8 cellular contexts compared by ENCODE assay signal in the genomic region with DNA sequence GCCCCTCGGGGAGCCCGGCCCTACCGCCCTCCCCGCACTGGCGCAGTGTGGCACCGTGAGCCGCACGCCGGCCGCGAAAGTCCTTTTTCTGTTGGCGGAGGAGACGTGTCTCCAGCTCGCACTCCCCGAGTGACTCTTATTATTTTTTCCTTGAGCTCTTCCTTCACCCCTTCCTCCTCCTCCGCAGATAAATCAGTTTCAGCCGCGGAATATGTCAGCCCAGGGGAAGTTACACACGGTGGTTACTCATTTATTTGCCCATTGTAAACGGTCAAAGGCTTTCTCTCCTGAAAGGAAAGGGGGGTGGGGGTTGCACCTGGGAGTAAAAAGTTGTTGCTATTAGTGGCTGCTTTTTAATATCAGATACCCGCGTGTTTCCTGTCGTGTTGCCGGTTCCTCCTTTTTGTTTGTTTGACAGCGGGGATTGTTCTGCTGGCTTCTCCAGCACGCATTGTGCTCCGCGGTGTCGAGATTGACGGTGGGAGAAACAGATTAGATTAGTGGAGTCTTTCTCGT. TPM values are rescaled to one million over a fixed set of nuclear protein-coding genes. Genes with fewer than 3 reads are reported as not detected.
DNase-seq lines count a peak whose midpoint lies in the region; ATAC-seq and TF ChIP-seq lines count a peak whose summit lies in the region.

No MANE protein-coding gene starts in this region.

- H3K4me1 ChIP-seq in CD8-positive, alpha-beta memory T cell (ENCODE audit: insufficient read depth, low read length), result peaks cover 20% of the 10 kb centered on the region
- peaks cover 11% of the 10 kb centered on the region for H3K4me1 ChIP-seq in hepatocyte (ENCODE audit: insufficient read depth)

- no peaks in the 10 kb centered on the region for H3K9me2 ChIP-seq in hepatocyte (replicated peaks; ENCODE audit: insufficient read depth)

- peak overlapping the region; percentile 81 for H2AFZ ChIP-seq in hepatocyte

- TF ChIP-seq CTCF in hepatocyte (IDR thresholded peaks at IDR 0.05; ENCODE audit: poor library complexity), result no peak

- peaks cover 33 to 50% (median 47%) of the 10 kb centered on the region in 3 donors for H3K4me1 Mint-ChIP-seq in CD8-positive, alpha-beta memory T cell
- peaks cover 31 to 38% (median 32%) of the 10 kb centered on the region in 3 donors for H3K4me1 Mint-ChIP-seq in IgD-negative memory B cell

- POLR2A ChIA-PET in CD8-positive, alpha-beta memory T cell (lab: Charles Lee), result no interaction called here

- peaks cover 0 to 5% (median 0%) of the 10 kb centered on the region in 3 donors for H3K36me3 Mint-ChIP-seq in CD8-positive, alpha-beta memory T cell
- peaks cover 3% of the 10 kb centered on the region for H3K36me3 Mint-ChIP-seq in IgD-negative memory B cell

- H3K4me3 Mint-ChIP-seq in CD8-positive, alpha-beta memory T cell, result peak overlapping the region; percentile 88 to 99 (median 94)
- H3K4me3 Mint-ChIP-seq in IgD-negative memory B cell, result peak overlapping the region; percentile 84 to 94 (median 89)

- DNase-seq in CD8-positive, alpha-beta memory T cell, result no peak
- peak; percentile 29 for DNase-seq in activated naive CD4-positive, alpha-beta T cell treated with anti-CD3 and anti-CD28 coated beads, Interleukin-2, amount 50 U/mL, for 16 hours
- peak; percentile 61 for DNase-seq in hepatocyte (ENCODE audit: low spot score)
- no peak for DNase-seq in skeletal muscle cell (ENCODE audit: low read depth)
- no peak for DNase-seq in activated gamma-delta T cell treated with Interleukin-2 at 50 U/mL for 16 hours
- DNase-seq in NCI-H187 (lab: John Stamatoyannopoulos, UW), result no peak

- peaks cover 53% of the 10 kb centered on the region for H3K79me2 ChIP-seq in hepatocyte

- H3K36me3 ChIP-seq in CD8-positive, alpha-beta memory T cell (ENCODE audit: insufficient read depth, low read length), result no peaks in the 10 kb centered on the region
- H3K36me3 ChIP-seq in hepatocyte (replicated peaks; ENCODE audit: insufficient read depth, low read depth), result no peaks in the 10 kb centered on the region

- H3K4me3 ChIP-seq in CD8-positive, alpha-beta memory T cell (ENCODE audit: low read length), result peak overlapping the region; percentile 68
- H3K4me3 ChIP-seq in hepatocyte (peak overlapping the region; percentile 95), skeletal muscle cell (ENCODE audit: low read depth, low read length) (peak overlapping the region; percentile 76)

- peaks cover 4 to 7% of the 10 kb centered on the region in 2 donors for H3K27me3 Mint-ChIP-seq in CD8-positive, alpha-beta memory T cell
- H3K27me3 Mint-ChIP-seq in IgD-negative memory B cell, result peaks cover 27% of the 10 kb centered on the region

- H4K20me1 ChIP-seq in hepatocyte (ENCODE audit: insufficient read depth, poor library complexity, severe bottlenecking), result peaks cover 20% of the 10 kb centered on the region

- ATAC-seq in GM19452 (IDR thresholded peaks at IDR 0.05; ENCODE audit: unreplicated experiment), result peak; percentile 26

- peak overlapping the region; percentile 85 for H3K4me2 ChIP-seq in hepatocyte

- CTCF ChIA-PET in CD8-positive, alpha-beta memory T cell (lab: Charles Lee), result interaction anchor here (1.0 kb wide), 1 partner anchor 19 kb away, joined by 4 read pairs; no protein-coding TSS in a partner anchor

- peaks cover 4% of the 10 kb centered on the region for H3K27me3 ChIP-seq in CD8-positive, alpha-beta memory T cell (ENCODE audit: insufficient read depth, low read length, poor library complexity, severe bottlenecking)
- H3K27me3 ChIP-seq in hepatocyte, result no peaks in the 10 kb centered on the region

- H3K9me3 ChIP-seq in CD8-positive, alpha-beta memory T cell (ENCODE audit: low read length), result no peaks in the 10 kb centered on the region
- H3K9me3 ChIP-seq in hepatocyte (ENCODE audit: low read depth), result no peaks in the 10 kb centered on the region

- no peaks in the 10 kb centered on the region for H3K9me3 Mint-ChIP-seq in CD8-positive, alpha-beta memory T cell
- H3K9me3 Mint-ChIP-seq in IgD-negative memory B cell, result peaks cover 0 to 3% (median 0%) of the 10 kb centered on the region in 3 donors

- 3% methylated on average over 28 of the region's 31 CpGs for WGBS in hepatocyte (ENCODE audit: low lambda C conversion rate, missing lambda C conversion rate)

- H3K27ac Mint-ChIP-seq in CD8-positive, alpha-beta memory T cell, result peak overlapping the region in 7 of 8 donors; percentile 16 to 92 (median 58)
- H3K27ac Mint-ChIP-seq in IgD-negative memory B cell, result peak overlapping the region; percentile 6 to 87 (median 40)

- H3K27ac ChIP-seq in CD8-positive, alpha-beta memory T cell (ENCODE audit: low read depth, low read length), result no peak overlapping the region
- H3K27ac ChIP-seq in hepatocyte, result peak overlapping the region; percentile 90

RNA-seq across cellular contexts. Expression of a gene that starts 1.5 kb away (rescaled TPM):
- total RNA-seq in CD8-positive, alpha-beta memory T cell, result 10 to 100 TPM; 10.7 to 11.1 TPM
- 2.5 TPM for polyA plus RNA-seq in CD8-positive, alpha-beta memory T cell
- polyA plus RNA-seq in IgD-negative memory B cell, result 0.26 TPM
- total RNA-seq in hepatocyte, result 40.8 and 49.0 TPM in 2 replicates
- polyA plus RNA-seq in hepatocyte, result 19.1 and 23.0 TPM in 2 replicates

Comparison
In these comparisons a context has a peak if more than half of its experiments do, and no peak if none do; other contexts are left out.
1. DNase-seq: peak in activated naive CD4-positive, alpha-beta T cell treated with anti-CD3 and anti-CD28 coated beads, Interleukin-2, amount 50 U/mL, for 16 hours (single experiment) and hepatocyte (single experiment); none in CD8-positive, alpha-beta memory T cell (0 of 5), skeletal muscle cell (single experiment), activated gamma-delta T cell treated with Interleukin-2 at 50 U/mL for 16 hours (single experiment) and NCI-H187 (0 of 2).
2. Peak in every context shown above with its lines, with median percentiles within 50 percentile points of each other: H3K4me3 ChIP-seq.